In the genomic region with DNA sequence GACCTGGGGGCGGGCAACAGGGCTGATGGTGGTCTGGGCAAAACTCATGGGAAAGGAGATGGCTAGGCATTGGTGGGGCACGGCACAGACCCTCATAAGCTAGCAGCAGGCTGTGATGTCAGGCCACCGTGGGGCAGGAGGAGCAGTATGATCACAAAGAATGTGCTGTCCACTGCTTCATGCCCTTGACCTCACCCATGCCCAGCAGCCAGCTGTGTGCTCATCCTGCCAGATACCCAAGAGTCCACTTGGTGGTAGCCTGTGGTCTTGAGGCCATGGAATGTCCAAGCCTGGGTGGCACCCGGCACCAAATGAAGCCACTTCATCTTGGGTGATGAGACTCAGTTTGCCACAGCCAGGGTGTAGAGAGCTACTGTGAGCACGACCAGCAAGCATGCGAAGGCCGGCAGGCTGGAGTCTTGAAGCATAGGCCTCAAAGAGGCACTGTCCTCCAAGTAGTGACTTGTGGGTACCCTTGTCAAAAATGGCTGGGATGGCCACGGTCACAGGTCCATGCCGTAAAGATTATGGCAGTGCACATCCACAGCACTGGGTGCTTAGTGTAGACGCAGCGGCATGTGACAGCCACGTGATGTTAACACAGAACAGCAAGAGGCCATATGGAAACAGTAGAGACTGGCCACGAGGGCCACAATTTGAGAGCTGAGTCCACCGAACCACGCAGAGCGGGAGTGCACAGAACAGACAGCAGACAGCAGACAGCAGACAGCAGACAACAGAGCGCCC, we compare ENCODE assay signal across 1 cellular context.
A peak's percentile ranks its signal among the peaks of the same experiment; 100 is the strongest.
TF ChIP-seq lines count a peak whose summit lies in the region.

No MANE protein-coding gene starts in this region.

TF ChIP-seq in HepG2, 621 proteins besides CTCF, POLR2A, EP300 and RAD21 (continues in another document):
- TF ChIP-seq KLF11 (CRISPR knock-in tag; IDR thresholded peaks at IDR 0.05), result no peak
- no peak for TF ChIP-seq SMYD3 (CRISPR knock-in tag; IDR thresholded peaks at IDR 0.05)
- TF ChIP-seq, protein P1, sequence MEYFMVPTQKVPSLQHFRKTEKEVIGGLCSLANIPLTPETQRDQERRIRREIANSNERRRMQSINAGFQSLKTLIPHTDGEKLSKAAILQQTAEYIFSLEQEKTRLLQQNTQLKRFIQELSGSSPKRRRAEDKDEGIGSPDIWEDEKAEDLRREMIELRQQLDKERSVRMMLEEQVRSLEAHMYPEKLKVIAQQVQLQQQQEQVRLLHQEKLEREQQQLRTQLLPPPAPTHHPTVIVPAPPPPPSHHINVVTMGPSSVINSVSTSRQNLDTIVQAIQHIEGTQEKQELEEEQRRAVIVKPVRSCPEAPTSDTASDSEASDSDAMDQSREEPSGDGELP (IDR thresholded peaks at IDR 0.05; ENCODE audit: borderline replicate concordance, low read depth), result peak; percentile 22; the same call in 1 of the 2 replicates
- TF ChIP-seq ZC3H4 (CRISPR knock-in tag; IDR thresholded peaks at IDR 0.05; ENCODE audit: borderline replicate concordance), result no peak
- no peak for TF ChIP-seq NR2F2 (IDR thresholded peaks at IDR 0.05; ENCODE audit: borderline replicate concordance, low read depth)
- TF ChIP-seq, protein P2, sequence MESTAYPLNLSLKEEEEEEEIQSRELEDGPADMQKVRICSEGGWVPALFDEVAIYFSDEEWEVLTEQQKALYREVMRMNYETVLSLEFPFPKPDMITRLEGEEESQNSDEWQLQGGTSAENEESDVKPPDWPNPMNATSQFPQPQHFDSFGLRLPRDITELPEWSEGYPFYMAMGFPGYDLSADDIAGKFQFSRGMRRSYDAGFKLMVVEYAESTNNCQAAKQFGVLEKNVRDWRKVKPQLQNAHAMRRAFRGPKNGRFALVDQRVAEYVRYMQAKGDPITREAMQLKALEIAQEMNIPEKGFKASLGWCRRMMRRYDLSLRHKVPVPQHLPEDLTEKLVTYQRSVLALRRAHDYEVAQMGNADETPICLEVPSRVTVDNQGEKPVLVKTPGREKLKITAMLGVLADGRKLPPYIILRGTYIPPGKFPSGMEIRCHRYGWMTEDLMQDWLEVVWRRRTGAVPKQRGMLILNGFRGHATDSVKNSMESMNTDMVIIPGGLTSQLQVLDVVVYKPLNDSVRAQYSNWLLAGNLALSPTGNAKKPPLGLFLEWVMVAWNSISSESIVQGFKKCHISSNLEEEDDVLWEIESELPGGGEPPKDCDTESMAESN (CRISPR knock-in tag; conservative IDR thresholded peaks at IDR 0.05), result no peak
- no peak for TF ChIP-seq ZNF570 (CRISPR knock-in tag; IDR thresholded peaks at IDR 0.05; ENCODE audit: borderline replicate concordance)
- peak; percentile 31 for TF ChIP-seq TEAD3 (CRISPR knock-in tag; optimal IDR thresholded peaks at IDR 0.05; ENCODE audit: borderline replicate concordance)
- peak; percentile 77; the same call in 1 of the 2 replicates for TF ChIP-seq HNRNPL (IDR thresholded peaks at IDR 0.05; ENCODE audit: low read depth, low read length)
- TF ChIP-seq, protein P3, sequence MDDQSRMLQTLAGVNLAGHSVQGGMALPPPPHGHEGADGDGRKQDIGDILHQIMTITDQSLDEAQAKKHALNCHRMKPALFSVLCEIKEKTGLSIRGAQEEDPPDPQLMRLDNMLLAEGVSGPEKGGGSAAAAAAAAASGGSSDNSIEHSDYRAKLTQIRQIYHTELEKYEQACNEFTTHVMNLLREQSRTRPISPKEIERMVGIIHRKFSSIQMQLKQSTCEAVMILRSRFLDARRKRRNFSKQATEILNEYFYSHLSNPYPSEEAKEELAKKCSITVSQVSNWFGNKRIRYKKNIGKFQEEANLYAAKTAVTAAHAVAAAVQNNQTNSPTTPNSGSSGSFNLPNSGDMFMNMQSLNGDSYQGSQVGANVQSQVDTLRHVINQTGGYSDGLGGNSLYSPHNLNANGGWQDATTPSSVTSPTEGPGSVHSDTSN (CRISPR knock-in tag; IDR thresholded peaks at IDR 0.05; ENCODE audit: borderline replicate concordance), result no peak
- no peak for TF ChIP-seq KLF6 (CRISPR knock-in tag; IDR thresholded peaks at IDR 0.05)
- TF ChIP-seq ZNF761 (CRISPR knock-in tag; conservative IDR thresholded peaks at IDR 0.05), result no peak
- no peak for TF ChIP-seq ZNF550 (CRISPR knock-in tag; IDR thresholded peaks at IDR 0.05; ENCODE audit: borderline replicate concordance)
- TF ChIP-seq SALL1 (CRISPR knock-in tag; IDR thresholded peaks at IDR 0.05), result peak; percentile 14; the same call in 1 of the 2 replicates
- no peak for TF ChIP-seq HIVEP1 (CRISPR knock-in tag; IDR thresholded peaks at IDR 0.05)
- TF ChIP-seq MXI1 (IDR thresholded peaks at IDR 0.05; ENCODE audit: borderline replicate concordance, low read depth, low read length), result 0 out of 3 replicates have a peak, but pooled peaks have one; percentile 2
- no peak for TF ChIP-seq NR2F6 (IDR thresholded peaks at IDR 0.05)
- peak; percentile 43; the same call in 1 of the 2 replicates for TF ChIP-seq NR2F6 (CRISPR knock-in tag; IDR thresholded peaks at IDR 0.05)
- no peak for TF ChIP-seq ZNF501 (CRISPR knock-in tag; IDR thresholded peaks at IDR 0.05)
- TF ChIP-seq DNMT1 (CRISPR knock-in tag; IDR thresholded peaks at IDR 0.05), result peak; percentile 59; the same call in 1 of the 2 replicates
- peak; percentile 85 for TF ChIP-seq ZBTB38 (CRISPR knock-in tag; IDR thresholded peaks at IDR 0.05)
- TF ChIP-seq SRSF1 (optimal IDR thresholded peaks at IDR 0.05; ENCODE audit: low read depth, low read length), result no peak
- no peak for TF ChIP-seq TBP (CRISPR knock-in tag; IDR thresholded peaks at IDR 0.05)
- TF ChIP-seq FOXO1 (CRISPR knock-in tag; IDR thresholded peaks at IDR 0.05), result no peak
- TF ChIP-seq, protein P4, sequence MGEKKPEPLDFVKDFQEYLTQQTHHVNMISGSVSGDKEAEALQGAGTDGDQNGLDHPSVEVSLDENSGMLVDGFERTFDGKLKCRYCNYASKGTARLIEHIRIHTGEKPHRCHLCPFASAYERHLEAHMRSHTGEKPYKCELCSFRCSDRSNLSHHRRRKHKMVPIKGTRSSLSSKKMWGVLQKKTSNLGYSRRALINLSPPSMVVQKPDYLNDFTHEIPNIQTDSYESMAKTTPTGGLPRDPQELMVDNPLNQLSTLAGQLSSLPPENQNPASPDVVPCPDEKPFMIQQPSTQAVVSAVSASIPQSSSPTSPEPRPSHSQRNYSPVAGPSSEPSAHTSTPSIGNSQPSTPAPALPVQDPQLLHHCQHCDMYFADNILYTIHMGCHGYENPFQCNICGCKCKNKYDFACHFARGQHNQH (CRISPR knock-in tag; IDR thresholded peaks at IDR 0.05), result no peak
- no peak for TF ChIP-seq ZNF333 (CRISPR knock-in tag; IDR thresholded peaks at IDR 0.05; ENCODE audit: borderline replicate concordance)
- no peak for TF ChIP-seq MAZ (IDR thresholded peaks at IDR 0.05; ENCODE audit: borderline replicate concordance, low read depth, low read length)
- TF ChIP-seq MAZ (CRISPR knock-in tag; IDR thresholded peaks at IDR 0.05; ENCODE audit: low read depth), result 0 out of 2 replicates have a peak, but pooled peaks have one; percentile 30
- peak; percentile 49; the same call in 1 of the 2 replicates for TF ChIP-seq KDM2A (CRISPR knock-in tag; IDR thresholded peaks at IDR 0.05; ENCODE audit: borderline replicate concordance, low read depth)
- TF ChIP-seq CENPT (CRISPR knock-in tag; IDR thresholded peaks at IDR 0.05; ENCODE audit: low read depth), result no peak
- TF ChIP-seq ZNF460 (CRISPR knock-in tag; IDR thresholded peaks at IDR 0.05; ENCODE audit: borderline replicate concordance), result no peak
- peak; percentile 22; the same call in 1 of the 2 replicates for TF ChIP-seq MTA1 (CRISPR knock-in tag; IDR thresholded peaks at IDR 0.05; ENCODE audit: borderline replicate concordance)
- TF ChIP-seq, protein P5, sequence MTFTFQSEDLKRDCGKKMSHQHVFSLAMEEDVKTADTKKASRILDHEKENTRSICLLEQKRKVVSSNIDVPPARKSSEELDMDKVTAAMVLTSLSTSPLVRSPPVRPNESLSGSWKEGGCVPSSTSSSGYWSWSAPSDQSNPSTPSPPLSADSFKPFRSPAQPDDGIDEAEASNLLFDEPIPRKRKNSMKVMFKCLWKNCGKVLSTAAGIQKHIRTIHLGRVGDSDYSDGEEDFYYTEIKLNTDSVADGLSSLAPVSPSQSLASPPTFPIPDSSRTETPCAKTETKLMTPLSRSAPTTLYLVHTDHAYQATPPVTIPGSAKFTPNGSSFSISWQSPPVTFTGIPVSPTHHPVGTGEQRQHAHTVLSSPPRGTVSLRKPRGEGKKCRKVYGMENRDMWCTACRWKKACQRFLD (CRISPR knock-in tag; IDR thresholded peaks at IDR 0.05; ENCODE audit: borderline replicate concordance), result no peak
- TF ChIP-seq, protein P6, sequence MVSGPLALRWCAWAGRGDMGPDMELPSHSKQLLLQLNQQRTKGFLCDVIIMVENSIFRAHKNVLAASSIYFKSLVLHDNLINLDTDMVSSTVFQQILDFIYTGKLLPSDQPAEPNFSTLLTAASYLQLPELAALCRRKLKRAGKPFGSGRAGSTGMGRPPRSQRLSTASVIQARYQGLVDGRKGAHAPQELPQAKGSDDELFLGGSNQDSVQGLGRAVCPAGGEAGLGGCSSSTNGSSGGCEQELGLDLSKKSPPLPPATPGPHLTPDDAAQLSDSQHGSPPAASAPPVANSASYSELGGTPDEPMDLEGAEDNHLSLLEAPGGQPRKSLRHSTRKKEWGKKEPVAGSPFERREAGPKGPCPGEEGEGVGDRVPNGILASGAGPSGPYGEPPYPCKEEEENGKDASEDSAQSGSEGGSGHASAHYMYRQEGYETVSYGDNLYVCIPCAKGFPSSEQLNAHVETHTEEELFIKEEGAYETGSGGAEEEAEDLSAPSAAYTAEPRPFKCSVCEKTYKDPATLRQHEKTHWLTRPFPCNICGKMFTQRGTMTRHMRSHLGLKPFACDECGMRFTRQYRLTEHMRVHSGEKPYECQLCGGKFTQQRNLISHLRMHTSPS (CRISPR knock-in tag; IDR thresholded peaks at IDR 0.05; ENCODE audit: low read depth), result peak; percentile 64; the same call in 1 of the 2 replicates
- TF ChIP-seq ZNF296 (CRISPR knock-in tag; conservative IDR thresholded peaks at IDR 0.05), result 0 out of 2 replicates have a peak, but pooled peaks have one; percentile 44
- no peak for TF ChIP-seq ZNF776 (CRISPR knock-in tag; IDR thresholded peaks at IDR 0.05)
- TF ChIP-seq ZBTB3 (CRISPR knock-in tag; IDR thresholded peaks at IDR 0.05; ENCODE audit: borderline replicate concordance, low read depth), result no peak
- TF ChIP-seq AKAP8 (CRISPR knock-in tag; IDR thresholded peaks at IDR 0.05), result 0 out of 2 replicates have a peak, but pooled peaks have one; percentile 28
- TF ChIP-seq ZNF234 (CRISPR knock-in tag; conservative IDR thresholded peaks at IDR 0.05), result no peak
- TF ChIP-seq, protein P7, sequence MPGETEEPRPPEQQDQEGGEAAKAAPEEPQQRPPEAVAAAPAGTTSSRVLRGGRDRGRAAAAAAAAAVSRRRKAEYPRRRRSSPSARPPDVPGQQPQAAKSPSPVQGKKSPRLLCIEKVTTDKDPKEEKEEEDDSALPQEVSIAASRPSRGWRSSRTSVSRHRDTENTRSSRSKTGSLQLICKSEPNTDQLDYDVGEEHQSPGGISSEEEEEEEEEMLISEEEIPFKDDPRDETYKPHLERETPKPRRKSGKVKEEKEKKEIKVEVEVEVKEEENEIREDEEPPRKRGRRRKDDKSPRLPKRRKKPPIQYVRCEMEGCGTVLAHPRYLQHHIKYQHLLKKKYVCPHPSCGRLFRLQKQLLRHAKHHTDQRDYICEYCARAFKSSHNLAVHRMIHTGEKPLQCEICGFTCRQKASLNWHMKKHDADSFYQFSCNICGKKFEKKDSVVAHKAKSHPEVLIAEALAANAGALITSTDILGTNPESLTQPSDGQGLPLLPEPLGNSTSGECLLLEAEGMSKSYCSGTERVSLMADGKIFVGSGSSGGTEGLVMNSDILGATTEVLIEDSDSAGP (CRISPR knock-in tag; IDR thresholded peaks at IDR 0.05; ENCODE audit: borderline replicate concordance), result peak; percentile 6; the same call in 1 of the 2 replicates
- TF ChIP-seq HNRNPK (IDR thresholded peaks at IDR 0.05; ENCODE audit: low read depth, low read length, poor library complexity, severe bottlenecking), result no peak
- TF ChIP-seq, protein P8, sequence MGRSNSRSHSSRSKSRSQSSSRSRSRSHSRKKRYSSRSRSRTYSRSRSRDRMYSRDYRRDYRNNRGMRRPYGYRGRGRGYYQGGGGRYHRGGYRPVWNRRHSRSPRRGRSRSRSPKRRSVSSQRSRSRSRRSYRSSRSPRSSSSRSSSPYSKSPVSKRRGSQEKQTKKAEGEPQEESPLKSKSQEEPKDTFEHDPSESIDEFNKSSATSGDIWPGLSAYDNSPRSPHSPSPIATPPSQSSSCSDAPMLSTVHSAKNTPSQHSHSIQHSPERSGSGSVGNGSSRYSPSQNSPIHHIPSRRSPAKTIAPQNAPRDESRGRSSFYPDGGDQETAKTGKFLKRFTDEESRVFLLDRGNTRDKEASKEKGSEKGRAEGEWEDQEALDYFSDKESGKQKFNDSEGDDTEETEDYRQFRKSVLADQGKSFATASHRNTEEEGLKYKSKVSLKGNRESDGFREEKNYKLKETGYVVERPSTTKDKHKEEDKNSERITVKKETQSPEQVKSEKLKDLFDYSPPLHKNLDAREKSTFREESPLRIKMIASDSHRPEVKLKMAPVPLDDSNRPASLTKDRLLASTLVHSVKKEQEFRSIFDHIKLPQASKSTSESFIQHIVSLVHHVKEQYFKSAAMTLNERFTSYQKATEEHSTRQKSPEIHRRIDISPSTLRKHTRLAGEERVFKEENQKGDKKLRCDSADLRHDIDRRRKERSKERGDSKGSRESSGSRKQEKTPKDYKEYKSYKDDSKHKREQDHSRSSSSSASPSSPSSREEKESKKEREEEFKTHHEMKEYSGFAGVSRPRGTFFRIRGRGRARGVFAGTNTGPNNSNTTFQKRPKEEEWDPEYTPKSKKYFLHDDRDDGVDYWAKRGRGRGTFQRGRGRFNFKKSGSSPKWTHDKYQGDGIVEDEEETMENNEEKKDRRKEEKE (IDR thresholded peaks at IDR 0.05), result no peak
- no peak for TF ChIP-seq HMG20A (CRISPR knock-in tag; IDR thresholded peaks at IDR 0.05; ENCODE audit: borderline replicate concordance)
- TF ChIP-seq PHF20 (CRISPR knock-in tag; IDR thresholded peaks at IDR 0.05), result no peak
- no peak for TF ChIP-seq SAP130 (CRISPR knock-in tag; IDR thresholded peaks at IDR 0.05; ENCODE audit: low read depth)
- TF ChIP-seq POLR2AphosphoS5 (IDR thresholded peaks at IDR 0.05; ENCODE audit: low read depth, low read length), result no peak
- TF ChIP-seq ZFP41 (CRISPR knock-in tag; IDR thresholded peaks at IDR 0.05; ENCODE audit: borderline replicate concordance), result no peak
- TF ChIP-seq ZNF547 (CRISPR knock-in tag; IDR thresholded peaks at IDR 0.05), result no peak
- TF ChIP-seq SP4 (CRISPR knock-in tag; IDR thresholded peaks at IDR 0.05), result 0 out of 2 replicates have a peak, but pooled peaks have one; percentile 57
- no peak for TF ChIP-seq MAF1 (CRISPR knock-in tag; IDR thresholded peaks at IDR 0.05; ENCODE audit: borderline replicate concordance)
